Comparison of ENCODE assay signal across 1 cellular context in genomic region chr4:103374773-103375172, GRCh38.
TF ChIP-seq lines count a peak whose summit lies in the region.

No MANE protein-coding gene starts in this region.

TF ChIP-seq in GM23338, 12 proteins besides CTCF, POLR2A, EP300 and RAD21:
- TF ChIP-seq, protein P1, sequence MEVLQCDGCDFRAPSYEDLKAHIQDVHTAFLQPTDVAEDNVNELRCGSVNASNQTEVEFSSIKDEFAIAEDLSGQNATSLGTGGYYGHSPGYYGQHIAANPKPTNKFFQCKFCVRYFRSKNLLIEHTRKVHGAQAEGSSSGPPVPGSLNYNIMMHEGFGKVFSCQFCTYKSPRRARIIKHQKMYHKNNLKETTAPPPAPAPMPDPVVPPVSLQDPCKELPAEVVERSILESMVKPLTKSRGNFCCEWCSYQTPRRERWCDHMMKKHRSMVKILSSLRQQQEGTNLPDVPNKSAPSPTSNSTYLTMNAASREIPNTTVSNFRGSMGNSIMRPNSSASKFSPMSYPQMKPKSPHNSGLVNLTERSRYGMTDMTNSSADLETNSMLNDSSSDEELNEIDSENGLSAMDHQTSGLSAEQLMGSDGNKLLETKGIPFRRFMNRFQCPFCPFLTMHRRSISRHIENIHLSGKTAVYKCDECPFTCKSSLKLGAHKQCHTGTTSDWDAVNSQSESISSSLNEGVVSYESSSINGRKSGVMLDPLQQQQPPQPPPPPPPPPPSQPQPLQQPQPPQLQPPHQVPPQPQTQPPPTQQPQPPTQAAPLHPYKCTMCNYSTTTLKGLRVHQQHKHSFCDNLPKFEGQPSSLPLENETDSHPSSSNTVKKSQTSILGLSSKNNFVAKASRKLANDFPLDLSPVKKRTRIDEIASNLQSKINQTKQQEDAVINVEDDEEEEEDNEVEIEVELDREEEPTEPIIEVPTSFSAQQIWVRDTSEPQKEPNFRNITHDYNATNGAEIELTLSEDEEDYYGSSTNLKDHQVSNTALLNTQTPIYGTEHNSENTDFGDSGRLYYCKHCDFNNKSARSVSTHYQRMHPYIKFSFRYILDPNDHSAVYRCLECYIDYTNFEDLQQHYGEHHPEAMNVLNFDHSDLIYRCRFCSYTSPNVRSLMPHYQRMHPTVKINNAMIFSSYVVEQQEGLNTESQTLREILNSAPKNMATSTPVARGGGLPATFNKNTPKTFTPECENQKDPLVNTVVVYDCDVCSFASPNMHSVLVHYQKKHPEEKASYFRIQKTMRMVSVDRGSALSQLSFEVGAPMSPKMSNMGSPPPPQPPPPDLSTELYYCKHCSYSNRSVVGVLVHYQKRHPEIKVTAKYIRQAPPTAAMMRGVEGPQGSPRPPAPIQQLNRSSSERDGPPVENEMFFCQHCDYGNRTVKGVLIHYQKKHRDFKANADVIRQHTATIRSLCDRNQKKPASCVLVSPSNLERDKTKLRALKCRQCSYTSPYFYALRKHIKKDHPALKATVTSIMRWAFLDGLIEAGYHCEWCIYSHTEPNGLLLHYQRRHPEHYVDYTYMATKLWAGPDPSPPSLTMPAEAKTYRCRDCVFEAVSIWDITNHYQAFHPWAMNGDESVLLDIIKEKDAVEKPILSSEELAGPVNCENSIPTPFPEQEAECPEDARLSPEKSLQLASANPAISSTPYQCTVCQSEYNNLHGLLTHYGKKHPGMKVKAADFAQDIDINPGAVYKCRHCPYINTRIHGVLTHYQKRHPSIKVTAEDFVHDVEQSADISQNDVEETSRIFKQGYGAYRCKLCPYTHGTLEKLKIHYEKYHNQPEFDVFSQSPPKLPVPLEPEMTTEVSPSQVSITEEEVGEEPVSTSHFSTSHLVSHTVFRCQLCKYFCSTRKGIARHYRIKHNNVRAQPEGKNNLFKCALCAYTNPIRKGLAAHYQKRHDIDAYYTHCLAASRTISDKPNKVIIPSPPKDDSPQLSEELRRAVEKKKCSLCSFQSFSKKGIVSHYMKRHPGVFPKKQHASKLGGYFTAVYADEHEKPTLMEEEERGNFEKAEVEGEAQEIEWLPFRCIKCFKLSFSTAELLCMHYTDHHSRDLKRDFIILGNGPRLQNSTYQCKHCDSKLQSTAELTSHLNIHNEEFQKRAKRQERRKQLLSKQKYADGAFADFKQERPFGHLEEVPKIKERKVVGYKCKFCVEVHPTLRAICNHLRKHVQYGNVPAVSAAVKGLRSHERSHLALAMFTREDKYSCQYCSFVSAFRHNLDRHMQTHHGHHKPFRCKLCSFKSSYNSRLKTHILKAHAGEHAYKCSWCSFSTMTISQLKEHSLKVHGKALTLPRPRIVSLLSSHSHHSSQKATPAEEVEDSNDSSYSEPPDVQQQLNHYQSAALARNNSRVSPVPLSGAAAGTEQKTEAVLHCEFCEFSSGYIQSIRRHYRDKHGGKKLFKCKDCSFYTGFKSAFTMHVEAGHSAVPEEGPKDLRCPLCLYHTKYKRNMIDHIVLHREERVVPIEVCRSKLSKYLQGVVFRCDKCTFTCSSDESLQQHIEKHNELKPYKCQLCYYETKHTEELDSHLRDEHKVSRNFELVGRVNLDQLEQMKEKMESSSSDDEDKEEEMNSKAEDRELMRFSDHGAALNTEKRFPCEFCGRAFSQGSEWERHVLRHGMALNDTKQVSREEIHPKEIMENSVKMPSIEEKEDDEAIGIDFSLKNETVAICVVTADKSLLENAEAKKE (CRISPR knock-in tag; IDR thresholded peaks at IDR 0.05), result peak; percentile 41; the same call in 1 of the 2 replicates
- TF ChIP-seq POLR2AphosphoS5 (IDR thresholded peaks at IDR 0.05; ENCODE audit: low read depth) (no peak), EZH2phosphoT487 (IDR thresholded peaks at IDR 0.05; ENCODE audit: unreplicated experiment) (no peak), NANOG (IDR thresholded peaks at IDR 0.05; ENCODE audit: borderline replicate concordance) (peak; percentile 54; the same call in 1 of the 2 replicates)
- TF ChIP-seq, protein P2, sequence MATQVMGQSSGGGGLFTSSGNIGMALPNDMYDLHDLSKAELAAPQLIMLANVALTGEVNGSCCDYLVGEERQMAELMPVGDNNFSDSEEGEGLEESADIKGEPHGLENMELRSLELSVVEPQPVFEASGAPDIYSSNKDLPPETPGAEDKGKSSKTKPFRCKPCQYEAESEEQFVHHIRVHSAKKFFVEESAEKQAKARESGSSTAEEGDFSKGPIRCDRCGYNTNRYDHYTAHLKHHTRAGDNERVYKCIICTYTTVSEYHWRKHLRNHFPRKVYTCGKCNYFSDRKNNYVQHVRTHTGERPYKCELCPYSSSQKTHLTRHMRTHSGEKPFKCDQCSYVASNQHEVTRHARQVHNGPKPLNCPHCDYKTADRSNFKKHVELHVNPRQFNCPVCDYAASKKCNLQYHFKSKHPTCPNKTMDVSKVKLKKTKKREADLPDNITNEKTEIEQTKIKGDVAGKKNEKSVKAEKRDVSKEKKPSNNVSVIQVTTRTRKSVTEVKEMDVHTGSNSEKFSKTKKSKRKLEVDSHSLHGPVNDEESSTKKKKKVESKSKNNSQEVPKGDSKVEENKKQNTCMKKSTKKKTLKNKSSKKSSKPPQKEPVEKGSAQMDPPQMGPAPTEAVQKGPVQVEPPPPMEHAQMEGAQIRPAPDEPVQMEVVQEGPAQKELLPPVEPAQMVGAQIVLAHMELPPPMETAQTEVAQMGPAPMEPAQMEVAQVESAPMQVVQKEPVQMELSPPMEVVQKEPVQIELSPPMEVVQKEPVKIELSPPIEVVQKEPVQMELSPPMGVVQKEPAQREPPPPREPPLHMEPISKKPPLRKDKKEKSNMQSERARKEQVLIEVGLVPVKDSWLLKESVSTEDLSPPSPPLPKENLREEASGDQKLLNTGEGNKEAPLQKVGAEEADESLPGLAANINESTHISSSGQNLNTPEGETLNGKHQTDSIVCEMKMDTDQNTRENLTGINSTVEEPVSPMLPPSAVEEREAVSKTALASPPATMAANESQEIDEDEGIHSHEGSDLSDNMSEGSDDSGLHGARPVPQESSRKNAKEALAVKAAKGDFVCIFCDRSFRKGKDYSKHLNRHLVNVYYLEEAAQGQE (IDR thresholded peaks at IDR 0.05; ENCODE audit: unreplicated experiment), result no peak
